Comparison of ENCODE assay signal across 7 cellular contexts in genomic region chr3:51942603-51943450, GRCh38. TPM values are rescaled to one million over a fixed set of nuclear protein-coding genes. Genes with fewer than 3 reads are reported as not detected.
A peak's percentile ranks its signal among the peaks of the same experiment; 100 is the strongest.
DNase-seq lines count a peak whose midpoint lies in the region; ATAC-seq, FAIRE-seq and TF ChIP-seq lines count a peak whose summit lies in the region.

No MANE protein-coding gene starts in this region.

- H3K27ac ChIP-seq in effector memory CD4-positive, alpha-beta T cell (ENCODE audit: insufficient read depth, low read length, poor library complexity, severe bottlenecking): peak overlapping the region; percentile 68
- H3K27ac ChIP-seq in stomach: peak overlapping the region; percentile 83 to 95 (median 91)

- peak overlapping the region; percentile 56 for H3K4me3 ChIP-seq in effector memory CD4-positive, alpha-beta T cell (ENCODE audit: insufficient read depth, low read depth, low read length, poor library complexity, severe bottlenecking)
- H3K4me3 ChIP-seq in mononuclear cell (ENCODE audit: low read length): peak overlapping the region; percentile 52
- H3K4me3 ChIP-seq in stomach: peak overlapping the region; percentile 70 to 97 (median 89)

- DNase-seq in HTR-8/SVneo (ENCODE audit: insufficient read length, low spot score) (peak; percentile 88), stomach (peak; percentile 67), G401 (ENCODE audit: low spot score) (no peak)
- peak; percentile 78 for DNase-seq in activated CD4-positive, alpha-beta T cell treated with anti-CD3 and anti-CD28 coated beads for 48 hours
- DNase-seq in effector memory CD4-positive, alpha-beta T cell: peak; percentile 19 to 33 (median 21)

- intact Hi-C loops in stomach (cut with DNase I; ENCODE audit: low total_unique reads): loop anchor here (10.0 kb wide), 1 partner anchor 202 kb away; no protein-coding TSS in a partner anchor

- H3K4me1 ChIP-seq in effector memory CD4-positive, alpha-beta T cell (ENCODE audit: control insufficient read depth, insufficient read depth, low read length, poor library complexity, severe bottlenecking): peaks cover 21% of the 10 kb centered on the region
- H3K4me1 ChIP-seq in mononuclear cell (ENCODE audit: insufficient read depth, low read length): peaks cover 27% of the 10 kb centered on the region
- H3K4me1 ChIP-seq in stomach: peaks cover 26 to 36% (median 31%) of the 10 kb centered on the region in 4 donors

- no peaks in the 10 kb centered on the region for H3K27me3 ChIP-seq in effector memory CD4-positive, alpha-beta T cell (replicated peaks; ENCODE audit: control insufficient read depth, insufficient read depth, low read length, poor library complexity, severe bottlenecking)
- H3K27me3 ChIP-seq in mononuclear cell (ENCODE audit: insufficient read depth, low read length) (no peaks in the 10 kb centered on the region), stomach (no peaks in the 10 kb centered on the region)

- in situ Hi-C loops in G401 (cut with HindIII; ENCODE audit: low sequenced_read_pairs): no loop called here

- FAIRE-seq in HTR-8/SVneo (lab: Jason Lieb, UNC): no peak

- no peak for TF ChIP-seq EP300 in stomach (IDR thresholded peaks at IDR 0.05)

- WGBS in stomach, 5 donors: 29 to 43% (median 35%) methylated on average over 11 to 17 of the region's 17 CpGs

- no peaks in the 10 kb centered on the region for H3K9me3 ChIP-seq in effector memory CD4-positive, alpha-beta T cell (ENCODE audit: control insufficient read depth, low read length)
- H3K9me3 ChIP-seq in mononuclear cell (ENCODE audit: low read depth, low read length): no peaks in the 10 kb centered on the region
- no peaks in the 10 kb centered on the region for H3K9me3 ChIP-seq in stomach

- peaks cover 9% of the 10 kb centered on the region for H3K36me3 ChIP-seq in effector memory CD4-positive, alpha-beta T cell (ENCODE audit: control insufficient read depth, insufficient read depth, low read length)
- H3K36me3 ChIP-seq in stomach: peaks cover 7 to 53% (median 40%) of the 10 kb centered on the region in 4 donors

- ATAC-seq in GM18867 (IDR thresholded peaks at IDR 0.05; ENCODE audit: unreplicated experiment): peak; percentile 37

- TF ChIP-seq CTCF in stomach (IDR thresholded peaks at IDR 0.05): no peak

- no peak for TF ChIP-seq POLR2A in stomach (IDR thresholded peaks at IDR 0.05)

RNA-seq across cellular contexts. Expression of gene PARP3, which starts 0.7 kb away (rescaled TPM):
- 6.2 TPM for total RNA-seq in mononuclear cell
- 10 to 100 TPM; 14.3 to 39.7 (median 25.0) TPM for total RNA-seq in stomach
- 10 to 100 TPM; 10.6 to 14.0 (median 10.7) TPM for polyA plus RNA-seq in stomach
- 6.4 and 9.7 TPM in 2 replicates for total RNA-seq in G401 (2014; rRNA removed; shearing (Covaris generic))

RNA-seq across cellular contexts. Expression of gene RRP9, which starts 1.1 kb away (rescaled TPM):
- total RNA-seq in mononuclear cell (2.7 TPM), stomach (10 to 100 TPM in 4 of 5 donors, 1 to 10 TPM in 1; 3.2 to 13.5 (median 11.7) TPM)
- polyA plus RNA-seq in stomach: 10 to 100 TPM; 15.0 to 21.0 (median 18.4) TPM
- 80.6 and 87.0 TPM in 2 replicates for total RNA-seq in G401 (2014; rRNA removed; shearing (Covaris generic))

RNA-seq across cellular contexts. Expression of gene GPR62, which starts 12.4 kb away (rescaled TPM):
- 0.10 TPM for total RNA-seq in mononuclear cell
- total RNA-seq in stomach: not detected
- under 1 TPM in 1 of 3 donors, not detected in 2; 0.25 TPM for polyA plus RNA-seq in stomach
- total RNA-seq in G401 (2014; rRNA removed; shearing (Covaris generic)): not detected in 2 replicates

RNA-seq across cellular contexts. Expression of gene PCBP4, which starts 24.4 kb away (rescaled TPM):
- total RNA-seq in mononuclear cell: 5.6 TPM
- 100 to 1,000 TPM in 1 of 5 donors, 10 to 100 TPM in 4; 12.5 to 122 (median 25.1) TPM for total RNA-seq in stomach
- 10 to 100 TPM; 26.5 to 54.9 (median 33.5) TPM for polyA plus RNA-seq in stomach
- total RNA-seq in G401 (2014; rRNA removed; shearing (Covaris generic)): 57.1 and 80.7 TPM in 2 replicates

RNA-seq across cellular contexts. Expression of gene ABHD14B, which starts 31.0 kb away (rescaled TPM):
- 41.8 TPM for total RNA-seq in mononuclear cell
- total RNA-seq in stomach: 10 to 100 TPM in 4 of 5 donors, 1 to 10 TPM in 1; 2.9 to 67.4 (median 28.4) TPM
- polyA plus RNA-seq in stomach: 10 to 100 TPM; 48.1 to 82.9 (median 57.3) TPM
- 6.5 and 9.9 TPM in 2 replicates for total RNA-seq in G401 (2014; rRNA removed; shearing (Covaris generic))
